ENCODE assay signal across 8 cellular contexts in genomic region chr10:87817873-87818504, GRCh38. TPM values are rescaled to one million over a fixed set of nuclear protein-coding genes. Genes with fewer than 3 reads are reported as not detected.
DNase-seq lines count a peak whose midpoint lies in the region; ATAC-seq, FAIRE-seq and TF ChIP-seq lines count a peak whose summit lies in the region.

TSS of gene ATAD1 (minus strand) at chr10:87818226. CDS start at chr10:87814599, 3,627 bp downstream.

- peak in 3 of 4 donors; percentile 23 to 30 (median 30) for TF ChIP-seq CTCF in right lobe of liver (IDR thresholded peaks at IDR 0.05)

- ATAC-seq in HG03460 (IDR thresholded peaks at IDR 0.05; ENCODE audit: unreplicated experiment) (peak; percentile 65), right lobe of liver (peak; percentile 98 to 99 (median 98))

- no peaks in the 10 kb centered on the region for H3K27me3 ChIP-seq in BLaER1
- H3K27me3 ChIP-seq in right lobe of liver, result no peaks in the 10 kb centered on the region

- intact Hi-C loops in right lobe of liver (cut with DNase I), result no loop called here

- peak within 1 kb of the TSS; percentile 91 for H3K27ac ChIP-seq in BLaER1
- H3K27ac ChIP-seq in right lobe of liver, result peak within 1 kb of the TSS; percentile 68 to 79 (median 74)

- H3K36me3 ChIP-seq in BLaER1, result peaks cover 2% of the 10 kb centered on the region; the same call in 1 of the 2 replicates
- H3K36me3 ChIP-seq in right lobe of liver, result no peaks in the 10 kb centered on the region

- peak; percentile 99 for FAIRE-seq in GM19239 (lab: Jason Lieb, UNC)

- H3K4me3 ChIP-seq in BLaER1, result peak within 1 kb of the TSS; percentile 84
- peak within 1 kb of the TSS; percentile 62 to 78 (median 74) for H3K4me3 ChIP-seq in right lobe of liver

- peaks cover 18% of the 10 kb centered on the region; the same call in 1 of the 2 replicates for H4K20me1 ChIP-seq in BLaER1

- peak; percentile 68 for TF ChIP-seq POLR2A in right lobe of liver (IDR thresholded peaks at IDR 0.05)

- H3K4me1 ChIP-seq in BLaER1 (peaks cover 32% of the 10 kb centered on the region), right lobe of liver (no peaks in the 10 kb centered on the region)

- no peaks in the 10 kb centered on the region for H3K9me3 ChIP-seq in BLaER1
- no peaks in the 10 kb centered on the region for H3K9me3 ChIP-seq in right lobe of liver

- peak; percentile 56 for DNase-seq in GM19239 (ENCODE audit: insufficient read length, low spot score)
- DNase-seq in NCI-H526 (lab: John Stamatoyannopoulos, UW), result peak; percentile 77 to 90
- peak; percentile 78 to 83 for DNase-seq in activated CD4-positive, alpha-beta T cell treated with anti-CD3 and anti-CD28 coated beads, Interleukin-2, amount 50 U/mL, for 4 hours
- DNase-seq in dermis microvascular lymphatic vessel endothelial cell (ENCODE audit: low read depth in 2 of 2), result peak; percentile 38 to 72
- peak; percentile 85 to 90 (median 88) for DNase-seq in right lobe of liver
- peak; percentile 72 to 83 for DNase-seq in stimulated activated CD4-positive, alpha-beta T cell treated with anti-CD3 and anti-CD28 coated beads, Interleukin-4, amount 100 ng/mL, for 48 hours (ENCODE audit: low read depth in 2 of 2)

- WGBS in right lobe of liver (ENCODE audit: insufficient coverage, low coverage, low lambda C conversion rate, missing lambda C conversion rate), result 0% methylated on average over 4 of the region's 48 CpGs

- H3K9ac ChIP-seq in BLaER1, result peak within 1 kb of the TSS; percentile 88

- peak within 1 kb of the TSS; percentile 92 for H3K4me2 ChIP-seq in BLaER1

RNA-seq across cellular contexts. Expression of gene ATAD1, which starts in this region (rescaled TPM):
- total RNA-seq in dermis microvascular lymphatic vessel endothelial cell (16.0 and 21.1 TPM in 2 replicates), right lobe of liver (10 to 100 TPM; 17.4 to 24.2 (median 22.3) TPM)

Comparison
In these comparisons a context has a peak if more than half of its experiments do, and no peak if none do; other contexts are left out.
1. Peak in every context shown above with its lines: DNase-seq, ATAC-seq, H3K4me3 ChIP-seq and H3K27ac ChIP-seq.